ENCODE assay signal across 8 cellular contexts in genomic region chr13:19782049-19782726, GRCh38. TPM values are rescaled to one million over a fixed set of nuclear protein-coding genes. Genes with fewer than 3 reads are reported as not detected.
A peak's percentile ranks its signal among the peaks of the same experiment; 100 is the strongest.
DNase-seq lines count a peak whose midpoint lies in the region; ATAC-seq and TF ChIP-seq lines count a peak whose summit lies in the region.

No MANE protein-coding gene starts in this region.

- H3K4me3 Mint-ChIP-seq in activated naive CD4-positive, alpha-beta T cell treated with anti-CD3 and anti-CD28 coated beads, Interleukin-2, amount 10 ng/mL, durations not matched to agents 7 days and 5 days, result peak overlapping the region; percentile 96

- intact Hi-C loops in A673 (cut with micrococcal nuclease; ENCODE audit: unreplicated experiment), result loop anchor here (2.0 kb wide), 1 partner anchor 81 kb away; the partner anchor contains the start of gene ZMYM5

- CTCF ChIA-PET in A673 (lab: Charles Lee), result no interaction called here
- CTCF ChIA-PET in activated naive CD4-positive, alpha-beta T cell treated with anti-CD3 and anti-CD28 coated beads, Interleukin-2, amount 10 ng/mL, durations not matched to agents 7 days and 5 days (lab: Charles Lee), result interaction anchor here (1.2 to 1.6 kb wide), 2 partner anchors 79 to 81 kb away, joined by 4 to 5 read pairs; partner anchors contain the start of gene ZMYM5

- peak overlapping the region; percentile 67 for H3K4me3 ChIP-seq in A673 (ENCODE audit: low read depth, low read length, poor library complexity, severe bottlenecking)

- H3K36me3 ChIP-seq in A673 (ENCODE audit: insufficient read depth, low read length, poor library complexity, severe bottlenecking), result peaks cover 6% of the 10 kb centered on the region

- BruUV-seq in A673 (replicated peaks; lab: Mats Ljungman, UMichigan), result TSS peak; percentile 91

- peaks cover 4% of the 10 kb centered on the region for H3K27me3 Mint-ChIP-seq in activated naive CD4-positive, alpha-beta T cell treated with anti-CD3 and anti-CD28 coated beads, Interleukin-2, amount 10 ng/mL, durations not matched to agents 7 days and 5 days

- peaks cover 12% of the 10 kb centered on the region for H3K36me3 Mint-ChIP-seq in activated naive CD4-positive, alpha-beta T cell treated with anti-CD3 and anti-CD28 coated beads, Interleukin-2, amount 10 ng/mL, durations not matched to agents 7 days and 5 days

- peak overlapping the region; percentile 99 for H3K27ac Mint-ChIP-seq in activated naive CD4-positive, alpha-beta T cell treated with anti-CD3 and anti-CD28 coated beads, Interleukin-2, amount 10 ng/mL, durations not matched to agents 7 days and 5 days

- no peaks in the 10 kb centered on the region for H3K27me3 ChIP-seq in A673 (replicated peaks; ENCODE audit: insufficient read depth, low read depth, low read length, poor library complexity)

- peaks cover 15% of the 10 kb centered on the region for H3K4me1 Mint-ChIP-seq in activated naive CD4-positive, alpha-beta T cell treated with anti-CD3 and anti-CD28 coated beads, Interleukin-2, amount 10 ng/mL, durations not matched to agents 7 days and 5 days

- H3K9me3 Mint-ChIP-seq in activated naive CD4-positive, alpha-beta T cell treated with anti-CD3 and anti-CD28 coated beads, Interleukin-2, amount 10 ng/mL, durations not matched to agents 7 days and 5 days, result no peaks in the 10 kb centered on the region

- no peaks in the 10 kb centered on the region for H3K9me3 ChIP-seq in A673 (ENCODE audit: low read depth, low read length, poor library complexity, severe bottlenecking)

- no peak for TF ChIP-seq CTCF in A673 (conservative IDR thresholded peaks at IDR 0.05; ENCODE audit: low read depth, low read length)

- H3K27ac ChIP-seq in A673 (ENCODE audit: low read depth, low read length, poor library complexity, severe bottlenecking) (peak overlapping the region; percentile 91), temporal lobe (ENCODE audit: low read depth, low read length) (peak overlapping the region; percentile 82)

- peak; percentile 50 for ATAC-seq in GM18907 (IDR thresholded peaks at IDR 0.05; ENCODE audit: unreplicated experiment)
- ATAC-seq in HG03135 (IDR thresholded peaks at IDR 0.05; ENCODE audit: unreplicated experiment), result peak; percentile 42

- POLR2A ChIA-PET in A673 (lab: Charles Lee; ENCODE audit: low non-redundant PET), result no interaction called here

- peak; percentile 29 for DNase-seq in A673 (ENCODE audit: low spot score)
- DNase-seq in RPMI7951 (ENCODE audit: low read depth), result peak; percentile 38
- DNase-seq in activated naive CD4-positive, alpha-beta T cell treated with anti-CD3 and anti-CD28 coated beads, Interleukin-2, amount 10 ng/mL, durations not matched to agents 7 days and 5 days, result peak; percentile 75
- DNase-seq in germinal center (ENCODE audit: low spot score), result peak; percentile 54
- peak; percentile 48 for DNase-seq in occipital lobe (lab: John Stamatoyannopoulos, UW)

- H3K4me1 ChIP-seq in A673 (ENCODE audit: insufficient read depth, low read length, poor library complexity, severe bottlenecking), result no peaks in the 10 kb centered on the region

RNA-seq across cellular contexts. Expression of gene PSPC1, which starts 0.6 kb away (rescaled TPM):
- total RNA-seq in A673 (2021), result 90.9 and 92.2 TPM in 2 replicates
- total RNA-seq in RPMI7951 (2014; rRNA removed; shearing (Covaris generic)), result 28.5 and 29.9 TPM in 2 replicates
- total RNA-seq in occipital lobe, result 111 TPM
- total RNA-seq in temporal lobe, result 78.2 TPM

Comparison
In these comparisons a context has a peak if more than half of its experiments do, and no peak if none do; other contexts are left out.
1. Peak in every context shown above with its lines: DNase-seq, ATAC-seq, H3K4me3 ChIP-seq and H3K27ac ChIP-seq.